13 cellular contexts compared by ENCODE assay signal in the genomic region with DNA sequence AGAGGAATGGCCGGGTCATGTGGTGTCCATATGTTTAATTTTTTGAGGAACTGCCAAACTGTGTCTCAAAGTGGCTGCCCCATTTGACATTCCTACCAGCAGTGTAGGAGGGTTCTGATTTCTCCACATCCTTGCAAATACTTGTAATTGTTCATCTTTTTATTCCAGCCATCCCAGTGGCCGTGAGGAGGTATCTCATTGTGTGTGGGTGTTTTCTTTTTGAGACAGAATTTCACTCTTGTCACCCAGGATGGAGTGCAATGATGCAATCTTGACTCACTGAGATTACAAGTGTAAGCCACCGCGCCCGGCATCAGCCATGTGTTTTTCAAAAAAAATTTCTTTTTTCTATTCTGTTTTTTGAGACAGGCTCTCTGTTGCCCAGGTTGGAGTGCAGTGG. TPM values are rescaled to one million over a fixed set of nuclear protein-coding genes. Genes with fewer than 3 reads are reported as not detected.
A peak's percentile ranks its signal among the peaks of the same experiment; 100 is the strongest.
DNase-seq lines count a peak whose midpoint lies in the region; ATAC-seq and TF ChIP-seq lines count a peak whose summit lies in the region.
"Had no signal": no experiment of that assay in that cellular context is flagged by ENCODE, and none has a peak within 500 bp of the region (broad histone marks: within the 10 kb centered on the region; RNA-seq: fewer than 3 reads in every experiment).

No MANE protein-coding gene starts in this region.

- no peak for TF ChIP-seq POLR2A in NB4 (IDR thresholded peaks at IDR 0.05; ENCODE audit: extremely low read depth, insufficient read length)

- intact Hi-C loops in activated naive CD4-positive, alpha-beta T cell treated with anti-CD3 and anti-CD28 coated beads for 36 hours (cut with micrococcal nuclease) = no loop called here
- intact Hi-C loops in posterior vena cava (cut with DNase I) = loop anchor here in 1 of 2 donors (10.0 kb wide), 1 partner anchor 80 kb away; no protein-coding TSS in a partner anchor

- H3K4me3 ChIP-seq in NB4 (ENCODE audit: low read depth, low read length) = no peak overlapping the region
- no peak overlapping the region for H3K4me3 ChIP-seq in cardiac fibroblast (replicated peaks in 1 of 2; ENCODE audit: low read depth in 2 of 2, low read length in 2 of 2)
- H3K4me3 ChIP-seq: BLaER1 treated with 17β-estradiol and CSF1 and Interleukin-3, amounts not matched to agents 10 nM and 100 nM had no signal

- peak; percentile 9 for DNase-seq in activated naive CD4-positive, alpha-beta T cell treated with anti-CD3 and anti-CD28 coated beads for 36 hours
- DNase-seq in activated naive CD4-positive, alpha-beta T cell treated with anti-CD3 and anti-CD28 coated beads, Interleukin-2, amount 50 U/mL, for 16 hours = no peak
- DNase-seq in NB4 (ENCODE audit: low read depth) (peak; percentile 65), cardiac fibroblast (ENCODE audit: low read depth in 2 of 2) (peak; percentile 67 to 87), posterior vena cava (ENCODE audit: low spot score) (peak; percentile 43), NCI-H128 (lab: John Stamatoyannopoulos, UW; ENCODE audit: unreplicated experiment) (no peak), putamen (ENCODE audit: low spot score) (no peak)
- DNase-seq: caudate nucleus; NCI-H2029; stimulated activated naive CD8-positive, alpha-beta T cell treated with anti-CD3 and anti-CD28 coated beads, Interleukin-15, Interleukin-2, amounts not matched to agents 100 U/mL and 50 U/mL, for 24 hours had no signal

- TF ChIP-seq CTCF in NB4 (IDR thresholded peaks at IDR 0.05; ENCODE audit: low read depth, low read length) (no peak), cardiac fibroblast (IDR thresholded peaks at IDR 0.05; ENCODE audit: low read depth, low read length) (peak; percentile 2)

- ATAC-seq in GM18519 (IDR thresholded peaks at IDR 0.05; ENCODE audit: low FRiP score, unreplicated experiment) = no peak
- ATAC-seq: stimulated activated naive CD8-positive, alpha-beta T cell treated with anti-CD3 and anti-CD28 coated beads, Interleukin-15, Interleukin-2, amounts not matched to agents 100 U/mL and 50 U/mL, for 24 hours had no signal

- CTCF ChIA-PET in activated naive CD4-positive, alpha-beta T cell treated with anti-CD3 and anti-CD28 coated beads for 36 hours (lab: Charles Lee) = no interaction called here

- H3K27ac Mint-ChIP-seq in activated naive CD4-positive, alpha-beta T cell treated with anti-CD3 and anti-CD28 coated beads for 36 hours = no peak overlapping the region
- H3K27ac Mint-ChIP-seq: IgD-negative memory B cell had no signal

- peaks cover 16% of the 10 kb centered on the region for H3K27me3 Mint-ChIP-seq in activated naive CD4-positive, alpha-beta T cell treated with anti-CD3 and anti-CD28 coated beads for 36 hours (ENCODE audit: low read depth)

- peaks cover 5% of the 10 kb centered on the region for H3K4me1 Mint-ChIP-seq in activated naive CD4-positive, alpha-beta T cell treated with anti-CD3 and anti-CD28 coated beads for 36 hours (ENCODE audit: low read depth)
- H3K4me1 Mint-ChIP-seq: IgD-negative memory B cell had no signal

- no peaks in the 10 kb centered on the region for H3K36me3 Mint-ChIP-seq in activated naive CD4-positive, alpha-beta T cell treated with anti-CD3 and anti-CD28 coated beads for 36 hours (ENCODE audit: low read depth)

- no peak overlapping the region for H3K4me3 Mint-ChIP-seq in activated naive CD4-positive, alpha-beta T cell treated with anti-CD3 and anti-CD28 coated beads for 36 hours
- H3K4me3 Mint-ChIP-seq: IgD-negative memory B cell had no signal

- H3K9me3 Mint-ChIP-seq in activated naive CD4-positive, alpha-beta T cell treated with anti-CD3 and anti-CD28 coated beads for 36 hours = peaks cover 5% of the 10 kb centered on the region

RNA-seq across cellular contexts. Expression of a gene that starts 38.7 kb away (rescaled TPM):
- 1 to 10 TPM; 2.6 to 3.3 TPM for total RNA-seq in activated naive CD4-positive, alpha-beta T cell treated with anti-CD3 and anti-CD28 coated beads for 36 hours
- total RNA-seq in posterior vena cava = 10 to 100 TPM; 34.4 to 39.9 TPM

Comparison
In these comparisons a context has a peak if more than half of its experiments do, and no peak if none do; other contexts are left out.
1. DNase-seq: peak in activated naive CD4-positive, alpha-beta T cell treated with anti-CD3 and anti-CD28 coated beads for 36 hours (single experiment), NB4 (single experiment), cardiac fibroblast (2 of 2) and posterior vena cava (single experiment); none in activated naive CD4-positive, alpha-beta T cell treated with anti-CD3 and anti-CD28 coated beads, Interleukin-2, amount 50 U/mL, for 16 hours (single experiment), NCI-H128 (single experiment) and putamen (single experiment).
2. RNA of a gene that starts 38.7 kb away (total RNA-seq): 34.4 to 39.9 TPM in posterior vena cava; 2.6 to 3.3 TPM in activated naive CD4-positive, alpha-beta T cell treated with anti-CD3 and anti-CD28 coated beads for 36 hours; every median in the first group is over 4 times any median in the second.